8 cellular contexts compared by ENCODE assay signal in the genomic region with DNA sequence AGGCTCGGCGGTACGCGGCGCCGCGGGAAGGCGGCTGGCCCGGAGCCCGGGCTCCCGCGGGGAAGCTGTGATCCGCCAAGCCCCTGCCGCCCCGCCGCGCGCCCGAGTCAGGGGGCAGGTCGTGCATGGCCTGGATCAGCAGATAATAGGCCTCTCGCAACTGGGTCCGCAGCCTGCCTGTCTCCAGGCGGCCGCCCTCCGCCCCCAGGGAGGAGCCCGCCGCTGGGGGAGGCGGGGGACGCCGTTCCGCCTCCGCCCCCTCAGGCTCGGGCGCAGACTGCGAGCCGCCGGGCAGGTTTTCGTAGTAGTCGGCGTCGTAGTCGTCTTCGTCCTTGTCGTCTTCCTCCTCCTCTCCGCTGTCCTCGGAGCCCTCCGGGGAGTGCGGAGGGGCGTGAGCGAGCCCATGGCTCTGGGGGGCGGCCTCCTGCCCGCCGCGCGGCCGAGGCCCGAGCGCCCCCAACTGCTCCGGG. TPM values are rescaled to one million over a fixed set of nuclear protein-coding genes. Genes with fewer than 3 reads are reported as not detected.
DNase-seq lines count a peak whose midpoint lies in the region; ATAC-seq and TF ChIP-seq lines count a peak whose summit lies in the region.

A gene with protein sequence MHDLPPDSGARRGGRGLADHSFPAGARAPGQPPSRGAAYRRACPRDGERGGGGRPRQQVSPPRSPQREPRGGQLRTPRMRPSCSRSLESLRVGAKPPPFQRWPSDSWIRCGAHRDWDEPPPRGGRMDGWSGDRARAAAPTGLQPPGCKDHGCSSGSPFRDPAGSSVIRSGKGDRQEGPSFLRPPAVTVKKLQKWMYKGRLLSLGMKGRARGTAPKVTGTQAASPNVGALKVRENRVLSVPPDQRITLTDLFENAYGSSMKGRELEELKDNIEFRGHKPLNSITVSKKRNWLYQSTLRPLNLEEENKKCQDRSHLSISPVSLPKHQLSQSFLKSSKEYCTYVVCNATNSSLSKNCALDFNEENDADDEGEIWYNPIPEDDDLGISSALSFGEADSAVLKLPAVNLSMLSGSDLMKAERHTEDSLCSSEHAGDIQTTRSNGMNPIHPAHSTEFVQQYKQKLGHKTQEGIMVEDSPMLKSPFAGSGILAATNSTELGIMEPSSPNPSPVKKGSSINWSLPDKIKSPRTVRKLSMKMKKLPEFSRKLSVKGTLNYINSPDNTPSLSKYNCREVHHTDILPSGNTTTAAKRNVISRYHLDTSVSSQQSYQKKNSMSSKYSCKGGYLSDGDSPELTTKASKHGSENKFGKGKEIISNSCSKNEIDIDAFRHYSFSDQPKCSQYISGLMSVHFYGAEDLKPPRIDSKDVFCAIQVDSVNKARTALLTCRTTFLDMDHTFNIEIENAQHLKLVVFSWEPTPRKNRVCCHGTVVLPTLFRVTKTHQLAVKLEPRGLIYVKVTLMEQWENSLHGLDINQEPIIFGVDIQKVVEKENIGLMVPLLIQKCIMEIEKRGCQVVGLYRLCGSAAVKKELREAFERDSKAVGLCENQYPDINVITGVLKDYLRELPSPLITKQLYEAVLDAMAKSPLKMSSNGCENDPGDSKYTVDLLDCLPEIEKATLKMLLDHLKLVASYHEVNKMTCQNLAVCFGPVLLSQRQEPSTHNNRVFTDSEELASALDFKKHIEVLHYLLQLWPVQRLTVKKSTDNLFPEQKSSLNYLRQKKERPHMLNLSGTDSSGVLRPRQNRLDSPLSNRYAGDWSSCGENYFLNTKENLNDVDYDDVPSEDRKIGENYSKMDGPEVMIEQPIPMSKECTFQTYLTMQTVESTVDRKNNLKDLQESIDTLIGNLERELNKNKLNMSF (minus strand): TSS at position 147 of the 470 bp plus-strand sequence. CDS start 20 bp downstream, at position 127.

- ATAC-seq in body of pancreas, result peak; percentile 92

- no peak for TF ChIP-seq CTCF in GM12865 (IDR thresholded peaks at IDR 0.05; ENCODE audit: insufficient read depth, low read depth, low read length, missing control alignments)
- TF ChIP-seq CTCF in HFFc6 (IDR thresholded peaks at IDR 0.05), result no peak
- TF ChIP-seq CTCF in body of pancreas (IDR thresholded peaks at IDR 0.05), result peak in 2 of 7 experiments; percentile 19 to 25

- H3K4me1 ChIP-seq in body of pancreas, result peaks cover 32% of the 10 kb centered on the region
- H3K4me1 ChIP-seq in iPS-20b (ENCODE audit: insufficient read depth, low read length), result peaks cover 12% of the 10 kb centered on the region

- peak; percentile 88 for DNase-seq in GM12865 (ENCODE audit: low read depth)
- peak; percentile 56 for DNase-seq in HFFc6
- DNase-seq in NCI-H1105 (lab: John Stamatoyannopoulos, UW), result peak; percentile 58
- DNase-seq in T-helper 22 cell (ENCODE audit: low read depth), result peak; percentile 69
- DNase-seq in body of pancreas, result peak; percentile 85 to 89 (median 88)
- DNase-seq in NK-92 treated with Interleukin-12 subunit alpha and Interleukin-12 subunit beta, amount 100 ng/mL, for 24 hours (lab: John Stamatoyannopoulos, UW), result no peak

- H3K27me3 Mint-ChIP-seq in HFFc6 (ENCODE audit: insufficient read depth), result peaks cover 3% of the 10 kb centered on the region; the same call in 1 of the 2 replicates

- H3K36me3 Mint-ChIP-seq in HFFc6 (ENCODE audit: low read depth), result peaks cover 13% of the 10 kb centered on the region

- H3K27me3 ChIP-seq in body of pancreas, result no peaks in the 10 kb centered on the region
- peaks cover 17% of the 10 kb centered on the region; the same call in 1 of the 2 replicates for H3K27me3 ChIP-seq in iPS-20b (ENCODE audit: insufficient read depth, low read length)

- H3K27ac ChIP-seq in body of pancreas (peak within 1 kb of the TSS; percentile 77 to 99 (median 96)), iPS-20b (ENCODE audit: low read length) (peak within 1 kb of the TSS; percentile 71), skin epidermis (peak within 1 kb of the TSS; percentile 24 to 92 (median 79))

- no peaks in the 10 kb centered on the region for H3K9me3 ChIP-seq in body of pancreas
- H3K9me3 ChIP-seq in iPS-20b (ENCODE audit: insufficient read depth, low read depth, low read length), result no peaks in the 10 kb centered on the region

- peak within 1 kb of the TSS; percentile 90 for H3K9ac ChIP-seq in iPS-20b (ENCODE audit: low read depth, low read length)

- peak; percentile 81 to 92 (median 89) for TF ChIP-seq POLR2A in body of pancreas (IDR thresholded peaks at IDR 0.05)

- H3K4me3 ChIP-seq in GM12865 (ENCODE audit: low read depth, low read length) (peak within 1 kb of the TSS; percentile 91), body of pancreas (peak within 1 kb of the TSS; percentile 67 to 86), iPS-20b (ENCODE audit: low read length) (peak within 1 kb of the TSS; percentile 99), skin epidermis (peak within 1 kb of the TSS; percentile 51 to 81 (median 63))

- H3K9me3 Mint-ChIP-seq in HFFc6, result no peaks in the 10 kb centered on the region

- H3K4me1 Mint-ChIP-seq in HFFc6 (ENCODE audit: low read depth), result peaks cover 65% of the 10 kb centered on the region

- H3K36me3 ChIP-seq in body of pancreas (replicated peaks in 1 of 2; ENCODE audit: insufficient read depth in 1 of 2, low read depth in 2 of 2) (no peaks in the 10 kb centered on the region), iPS-20b (ENCODE audit: insufficient read depth, low read depth, low read length) (no peaks in the 10 kb centered on the region)

- intact Hi-C loops in body of pancreas (cut with DNase I), result no loop called here

- 1% methylated on average over 52 of the region's 59 CpGs; no CpG with 5 or more reads in 1 of the 2 donors for WGBS in body of pancreas, 2 donors

- peak within 1 kb of the TSS; percentile 86 for H3K27ac Mint-ChIP-seq in HFFc6

- H3K4me3 Mint-ChIP-seq in HFFc6, result peak within 1 kb of the TSS; percentile 98

RNA-seq across cellular contexts. Expression of the gene that starts here (rescaled TPM):
- total RNA-seq in HFFc6 (2021; fragmentation: NEBNext Ultra II Directional; extraction: Animal tissue kit (Norgen Biotek cat#: 25700)), result 10 to 100 TPM in 4 of 6 experiments, 1 to 10 TPM in 2; 9.1 to 12.3 (median 10.3) TPM
- 10 to 100 TPM; 12.2 to 17.5 TPM for total RNA-seq in body of pancreas
